ENCODE assay signal across 15 cellular contexts in the genomic region with DNA sequence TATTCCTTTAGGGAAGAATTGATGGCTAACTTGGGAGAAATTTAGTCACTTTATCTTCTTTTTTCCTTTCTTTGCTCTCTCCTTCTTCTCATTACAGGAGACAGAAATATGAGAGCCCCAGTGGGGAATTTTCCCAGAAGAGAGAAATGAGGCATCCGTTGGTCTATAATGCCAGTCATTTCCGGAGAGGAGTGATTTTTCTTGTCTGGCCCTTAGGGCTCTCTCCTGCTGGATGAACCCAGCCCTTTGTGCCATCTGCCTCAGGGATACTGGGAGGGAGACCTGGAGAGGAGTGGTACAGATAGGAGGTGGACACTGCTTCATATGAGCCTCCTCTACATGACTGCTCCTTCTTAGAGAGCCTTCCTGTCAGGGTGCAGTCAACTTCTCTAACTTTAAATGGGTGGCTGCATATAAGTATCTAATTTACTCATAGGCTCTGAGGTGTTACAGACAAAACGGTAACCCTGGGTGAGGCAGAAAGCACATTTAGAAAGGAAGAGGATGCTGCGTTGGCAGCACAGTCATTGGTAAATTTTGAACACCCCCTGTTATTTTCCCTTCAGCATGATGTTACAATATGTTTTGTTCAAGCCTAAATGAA. TPM values are rescaled to one million over a fixed set of nuclear protein-coding genes. Genes with fewer than 3 reads are reported as not detected.
DNase-seq lines count a peak whose midpoint lies in the region; ATAC-seq and TF ChIP-seq lines count a peak whose summit lies in the region.
"Had no signal": no experiment of that assay in that cellular context is flagged by ENCODE, and none has a peak within 500 bp of the region (broad histone marks: within the 10 kb centered on the region; RNA-seq: fewer than 3 reads in every experiment).

No MANE protein-coding gene starts in this region.

- H2AFZ ChIP-seq in Karpas-422 (ENCODE audit: low read length) = no peak overlapping the region
- H2AFZ ChIP-seq: PC-9 had no signal

- no peaks in the 10 kb centered on the region for H4K20me1 ChIP-seq in Karpas-422 (ENCODE audit: insufficient read depth, low read depth, low read length)

- H3K4me1 ChIP-seq in Karpas-422 (ENCODE audit: low read length) (no peaks in the 10 kb centered on the region), heart right ventricle (no peaks in the 10 kb centered on the region)

- no peaks in the 10 kb centered on the region; the same call in 1 of the 2 replicates for H3K9me2 ChIP-seq in Karpas-422 (replicated peaks; ENCODE audit: insufficient read depth, low read length)

- no peak for TF ChIP-seq CTCF in GM12865 (IDR thresholded peaks at IDR 0.05; ENCODE audit: insufficient read depth, low read depth, low read length, missing control alignments)
- TF ChIP-seq CTCF in heart right ventricle (IDR thresholded peaks at IDR 0.05) = no peak

- H3K36me3 ChIP-seq in H7 (replicated peaks; ENCODE audit: control insufficient read depth, insufficient read depth, low read length) = no peaks in the 10 kb centered on the region
- H3K36me3 ChIP-seq in Karpas-422 (ENCODE audit: insufficient read depth, low read length) = no peaks in the 10 kb centered on the region
- H3K36me3 ChIP-seq in heart right ventricle = no peaks in the 10 kb centered on the region

- intact Hi-C loops in heart right ventricle (cut with DNase I) = no loop called here

- H3K9me3 ChIP-seq in Karpas-422 (ENCODE audit: low read length) (no peaks in the 10 kb centered on the region), heart right ventricle (peaks cover 0 to 2% (median 0%) of the 10 kb centered on the region in 11 donors)

- no peak overlapping the region for H3K4me2 ChIP-seq in Karpas-422 (ENCODE audit: low read depth, low read length, poor library complexity, severe bottlenecking)
- H3K4me2 ChIP-seq: PC-9 had no signal

- H3K9ac ChIP-seq in Karpas-422 (ENCODE audit: low read length) = no peak overlapping the region

- no peaks in the 10 kb centered on the region for H3K79me2 ChIP-seq in Karpas-422 (ENCODE audit: low read length)

- H3K4me3 ChIP-seq in GM12865 (ENCODE audit: low read depth, low read length) (no peak overlapping the region), H7 (ENCODE audit: insufficient read depth, low read depth, low read length) (no peak overlapping the region), Karpas-422 (ENCODE audit: low read length) (no peak overlapping the region), heart right ventricle (no peak overlapping the region)
- H3K4me3 ChIP-seq: PC-9 had no signal

- H3K27me3 ChIP-seq in H7 (ENCODE audit: control insufficient read depth, insufficient read depth, low read length) = no peaks in the 10 kb centered on the region
- no peaks in the 10 kb centered on the region for H3K27me3 ChIP-seq in Karpas-422 (ENCODE audit: low read length)
- peaks cover 0 to 4% (median 0%) of the 10 kb centered on the region in 7 donors for H3K27me3 ChIP-seq in heart right ventricle

- H3K27ac ChIP-seq in Karpas-422 (ENCODE audit: low read length) = no peak overlapping the region
- no peak overlapping the region for H3K27ac ChIP-seq in heart right ventricle
- H3K27ac ChIP-seq: PC-9 had no signal

- peak; percentile 67 for DNase-seq in GM12865 (ENCODE audit: low read depth)
- DNase-seq in H7 = no peak
- no peak for DNase-seq in Karpas-422
- no peak for DNase-seq in NOMO-1 (lab: John Stamatoyannopoulos, UW; ENCODE audit: unreplicated experiment in 2 of 2)
- no peak for DNase-seq in heart right ventricle
- DNase-seq: activated naive CD4-positive, alpha-beta T cell; hypothalamus; left cardiac atrium; NCI-H1436; NCI-H510A treated with DMSO at 0.1 percent for 48 hours; PC-9; substantia nigra had no signal

- 84 to 86% methylated on average over 4 of the region's 4 CpGs for WGBS in heart right ventricle, 2 donors

- ATAC-seq in GM19043 (IDR thresholded peaks at IDR 0.05; ENCODE audit: low read depth, unreplicated experiment) (peak; percentile 51), HG02623 (IDR thresholded peaks at IDR 0.05; ENCODE audit: unreplicated experiment) (peak; percentile 58), HG03439 (IDR thresholded peaks at IDR 0.05; ENCODE audit: unreplicated experiment) (peak; percentile 83), heart right ventricle (no peak)
- ATAC-seq: left cardiac atrium had no signal

RNA-seq across cellular contexts. Expression of gene RIMS1, which starts 21.9 kb away (rescaled TPM):
- 0.70 and 1.6 TPM in 2 replicates for total RNA-seq in H7 (2014; rRNA removed; shearing (Covaris generic))
- total RNA-seq in Karpas-422 (2014; rRNA removed; shearing (Covaris generic); ENCODE audit: low replicate concordance) = 0.04 TPM in 1 of 2 replicates, not detected in the other
- total RNA-seq in heart right ventricle = 1 to 10 TPM in 4 of 10 donors, under 1 TPM in 5, not detected in 1; 0.07 to 2.8 (median 0.20) TPM
- polyA plus RNA-seq in heart right ventricle = not detected
- total RNA-seq: PC-9 had no signal

Comparison
In these comparisons a context has a peak if more than half of its experiments do, and no peak if none do; other contexts are left out.
1. ATAC-seq: peak in GM19043 (single experiment), HG02623 (single experiment) and HG03439 (single experiment); none in heart right ventricle (0 of 8).